ENCODE assay signal across 27 cellular contexts in genomic region chr15:68001811-68002210, GRCh38.
"Had no signal": no experiment of that assay in that cellular context is flagged by ENCODE, and none has a peak within 500 bp of the region (broad histone marks: within the 10 kb centered on the region; RNA-seq: fewer than 3 reads in every experiment).

No MANE protein-coding gene starts in this region.

- H3K27me3 ChIP-seq: adrenal gland, breast epithelium, cardiac muscle cell, colonic mucosa, esophagus squamous epithelium, foreskin keratinocyte, gastroesophageal sphincter, heart right ventricle had no signal

- DNase-seq: activated B cell treated with CpG ODN at 0.5 μM for 24 hours; activated CD4-positive, alpha-beta T cell treated with anti-CD3 and anti-CD28 coated beads for 48 hours; activated CD4-positive, alpha-beta T cell treated with anti-CD3 and anti-CD28 coated beads, Interleukin-2, amount 50 U/mL, for 1 hour; activated CD4-positive, alpha-beta T cell treated with anti-CD3 and anti-CD28 coated beads, Interleukin-2, amount 50 U/mL, for 48 hours; activated CD8-positive, alpha-beta memory T cell treated with anti-CD3 and anti-CD28 coated beads for 24 hours; activated CD8-positive, alpha-beta T cell treated with anti-CD3 and anti-CD28 coated beads for 36 hours; activated effector memory CD4-positive, alpha-beta T cell treated with Interleukin-2 at 50 U/mL for 16 hours; activated gamma-delta T cell treated with Interleukin-2 at 50 U/mL for 16 hours; activated naive CD4-positive, alpha-beta T cell treated with anti-CD3 and anti-CD28 coated beads, Interleukin-2, amount 50 U/mL, for 16 hours; activated naive CD4-positive, alpha-beta T cell treated with Interleukin-2 at 50 U/mL for 16 hours; activated T-cell treated with anti-CD3 and anti-CD28 coated beads, Interleukin-2, amount 50 U/mL, for 4 hours; adrenal gland; amygdala; aorta; central memory CD4-positive, alpha-beta T cell; cerebellar nuclear complex; colonic mucosa; effector CD8-positive, alpha-beta T cell; esophagus squamous epithelium; foreskin keratinocyte; heart right ventricle; T-helper 9 cell; WERI-Rb-1 had no signal

- H3K36me3 ChIP-seq: adrenal gland, breast epithelium, cardiac muscle cell, colonic mucosa, esophagus squamous epithelium, gastroesophageal sphincter, heart right ventricle, WERI-Rb-1 had no signal

- H3K4me3 ChIP-seq: adrenal gland, breast epithelium, cardiac muscle cell, colonic mucosa, esophagus squamous epithelium, gastroesophageal sphincter, heart right ventricle had no signal

- H3K27ac ChIP-seq: adrenal gland, breast epithelium, cardiac muscle cell, colonic mucosa, epithelial cell of prostate, esophagus squamous epithelium, foreskin keratinocyte, gastroesophageal sphincter, heart right ventricle, WERI-Rb-1 had no signal

- H3K4me1 ChIP-seq: breast epithelium, colonic mucosa, gastroesophageal sphincter had no signal

- H3K9me3 ChIP-seq: adrenal gland, breast epithelium, colonic mucosa, esophagus squamous epithelium, gastroesophageal sphincter had no signal
